Comparison of ENCODE assay signal across 10 cellular contexts in the genomic region with DNA sequence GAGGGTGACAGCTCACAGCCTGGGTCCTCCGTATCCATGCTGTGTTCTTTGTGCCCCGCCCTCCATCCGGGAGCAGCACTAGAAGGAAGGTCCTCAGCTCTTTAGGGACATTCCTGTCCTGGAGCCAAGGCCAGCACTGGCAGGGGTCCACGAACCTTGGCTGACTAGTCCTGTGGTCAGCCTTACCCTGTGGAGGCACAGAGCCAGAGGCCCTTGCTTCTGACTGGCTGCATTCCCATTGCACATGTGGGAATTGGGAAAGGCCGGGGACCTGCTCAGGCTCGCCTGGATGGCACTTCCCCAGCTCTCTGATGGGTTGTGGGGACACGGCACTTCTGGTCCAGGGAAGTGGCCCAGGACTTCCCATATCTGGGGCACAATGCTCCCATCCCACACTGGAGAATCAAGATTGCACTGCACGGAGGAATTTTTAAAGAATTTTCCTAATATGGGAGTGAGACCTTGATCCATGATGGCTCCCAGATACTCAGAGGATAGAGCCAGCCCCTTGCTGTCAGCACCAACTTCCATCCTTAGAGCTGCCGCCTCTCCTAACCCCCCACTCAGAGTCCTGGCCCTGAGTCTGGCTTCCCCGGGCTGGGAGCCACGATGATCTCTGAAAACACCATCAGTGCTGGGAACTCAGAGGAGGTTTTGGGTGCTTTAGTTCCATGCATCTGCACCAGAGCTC. TPM values are rescaled to one million over a fixed set of nuclear protein-coding genes. Genes with fewer than 3 reads are reported as not detected.
DNase-seq lines count a peak whose midpoint lies in the region; ATAC-seq, FAIRE-seq and TF ChIP-seq lines count a peak whose summit lies in the region.
"Had no signal": no experiment of that assay in that cellular context is flagged by ENCODE, and none has a peak within 500 bp of the region (broad histone marks: within the 10 kb centered on the region; RNA-seq: fewer than 3 reads in every experiment).

No MANE protein-coding gene starts in this region.

- in situ Hi-C loops in G401 (cut with HindIII; ENCODE audit: low sequenced_read_pairs): no loop called here

- H3K27ac ChIP-seq in sigmoid colon: peak overlapping the region; percentile 75 to 90 (median 76)
- H3K27ac ChIP-seq: VCaP had no signal

- no peaks in the 10 kb centered on the region for H3K9me3 Mint-ChIP-seq in activated T-cell treated with anti-CD3 and anti-CD28 coated beads, Interleukin-2, amount 50 U/mL, for 72 hours
- H3K9me3 Mint-ChIP-seq: endodermal cell had no signal

- peaks cover 11% of the 10 kb centered on the region for H3K4me1 Mint-ChIP-seq in activated T-cell treated with anti-CD3 and anti-CD28 coated beads, Interleukin-2, amount 50 U/mL, for 72 hours (ENCODE audit: low read depth)

- no peak overlapping the region for H3K4me3 ChIP-seq in sigmoid colon

- TF ChIP-seq CTCF in sigmoid colon (IDR thresholded peaks at IDR 0.05): no peak
- TF ChIP-seq CTCF in GM10248 (IDR thresholded peaks at IDR 0.05; ENCODE audit: control extremely low read depth, extremely low read depth, low read depth, missing control alignments): no peak

- intact Hi-C loops in left ventricle myocardium superior (cut with micrococcal nuclease): no loop called here
- intact Hi-C loops in sigmoid colon (cut with DNase I): loop anchor here (5.0 kb wide), 1 partner anchor 45 kb away; no protein-coding TSS in a partner anchor

- DNase-seq in G401 (ENCODE audit: low spot score): peak; percentile 21
- peak; percentile 43 for DNase-seq in activated CD8-positive, alpha-beta memory T cell treated with anti-CD3 and anti-CD28 coated beads, Interleukin-2, amount 50 U/mL, for 48 hours
- DNase-seq in left ventricle myocardium superior: peak; percentile 97
- DNase-seq in sigmoid colon: peak; percentile 97
- DNase-seq in activated naive CD4-positive, alpha-beta T cell treated with Interleukin-2 at 50 U/mL for 16 hours: no peak
- DNase-seq in GM19239 (ENCODE audit: insufficient read length, low spot score): no peak
- DNase-seq in activated T-cell treated with anti-CD3 and anti-CD28 coated beads, Interleukin-2, amount 50 U/mL, for 72 hours: no peak
- DNase-seq in GM10248 (ENCODE audit: extremely low spot score): no peak

- CTCF ChIA-PET in GM10248 (lab: Yijun Ruan, JAX): interaction anchor here (0.9 to 11.9 kb wide), 20 partner anchors 10 to 240 kb away, joined by 3 to 162 read pairs (median 5); a partner anchor contains a TSS

- 73% methylated on average over 11 of the region's 11 CpGs for WGBS in sigmoid colon, 2 donors

- FAIRE-seq in GM19239 (lab: Jason Lieb, UNC): no peak

- no peaks in the 10 kb centered on the region for H3K9me3 ChIP-seq in sigmoid colon

- no peak overlapping the region for H3K27ac Mint-ChIP-seq in activated T-cell treated with anti-CD3 and anti-CD28 coated beads, Interleukin-2, amount 50 U/mL, for 72 hours

- H3K27me3 Mint-ChIP-seq in activated T-cell treated with anti-CD3 and anti-CD28 coated beads, Interleukin-2, amount 50 U/mL, for 72 hours (ENCODE audit: low read depth): peaks cover 8% of the 10 kb centered on the region

- H3K27me3 ChIP-seq in sigmoid colon: no peaks in the 10 kb centered on the region

- no peaks in the 10 kb centered on the region for H3K36me3 Mint-ChIP-seq in activated T-cell treated with anti-CD3 and anti-CD28 coated beads, Interleukin-2, amount 50 U/mL, for 72 hours (ENCODE audit: insufficient read depth in 2 of 2)

- peak in 3 of 4 donors; percentile 44 to 54 (median 46) for TF ChIP-seq EP300 in sigmoid colon (IDR thresholded peaks at IDR 0.05)

- TF ChIP-seq POLR2A in sigmoid colon (IDR thresholded peaks at IDR 0.05): no peak

- POLR2A ChIA-PET in GM10248 (lab: Yijun Ruan, JAX): interaction anchor here (8.5 kb wide), 1 partner anchor 25 kb away, joined by 91 read pairs; a partner anchor contains a TSS

- ATAC-seq in left ventricle myocardium superior: peak; percentile 85
- ATAC-seq in activated T-cell treated with anti-CD3 and anti-CD28 coated beads, Interleukin-2, amount 50 U/mL, for 72 hours (replicated peaks in 1 of 2): no peak

- no peak overlapping the region for H3K4me3 Mint-ChIP-seq in activated T-cell treated with anti-CD3 and anti-CD28 coated beads, Interleukin-2, amount 50 U/mL, for 72 hours
- H3K4me3 Mint-ChIP-seq: endodermal cell had no signal

- no peaks in the 10 kb centered on the region for H3K36me3 ChIP-seq in sigmoid colon

- peaks cover 0 to 77% (median 67%) of the 10 kb centered on the region in 4 donors for H3K4me1 ChIP-seq in sigmoid colon

RNA-seq across cellular contexts. Expression of a gene that starts 24.7 kb away (rescaled TPM):
- 274 and 317 TPM in 2 replicates for total RNA-seq in G401 (2014; rRNA removed; shearing (Covaris generic))
- total RNA-seq in left ventricle myocardium superior (182 TPM), sigmoid colon (1,000 to 10,000 TPM in 2 of 4 donors, 100 to 1,000 TPM in 2; 753 to 1,323 (median 1,092) TPM)
- polyA plus RNA-seq in sigmoid colon: 100 to 1,000 TPM in 2 of 3 donors, 10 to 100 TPM in 1; 60.6 to 200 (median 108) TPM
- total RNA-seq in activated T-cell treated with anti-CD3 and anti-CD28 coated beads, Interleukin-2, amount 50 U/mL, for 72 hours: 10 to 100 TPM; 17.5 to 44.7 TPM

Comparison
In these comparisons a context has a peak if more than half of its experiments do, and no peak if none do; other contexts are left out.
1. DNase-seq: peak in G401 (single experiment), activated CD8-positive, alpha-beta memory T cell treated with anti-CD3 and anti-CD28 coated beads, Interleukin-2, amount 50 U/mL, for 48 hours (single experiment), left ventricle myocardium superior (single experiment) and sigmoid colon (single experiment); none in activated naive CD4-positive, alpha-beta T cell treated with Interleukin-2 at 50 U/mL for 16 hours (single experiment), GM19239 (single experiment), activated T-cell treated with anti-CD3 and anti-CD28 coated beads, Interleukin-2, amount 50 U/mL, for 72 hours (0 of 2) and GM10248 (single experiment).